Comparison of ENCODE assay signal across 10 cellular contexts in the genomic region with DNA sequence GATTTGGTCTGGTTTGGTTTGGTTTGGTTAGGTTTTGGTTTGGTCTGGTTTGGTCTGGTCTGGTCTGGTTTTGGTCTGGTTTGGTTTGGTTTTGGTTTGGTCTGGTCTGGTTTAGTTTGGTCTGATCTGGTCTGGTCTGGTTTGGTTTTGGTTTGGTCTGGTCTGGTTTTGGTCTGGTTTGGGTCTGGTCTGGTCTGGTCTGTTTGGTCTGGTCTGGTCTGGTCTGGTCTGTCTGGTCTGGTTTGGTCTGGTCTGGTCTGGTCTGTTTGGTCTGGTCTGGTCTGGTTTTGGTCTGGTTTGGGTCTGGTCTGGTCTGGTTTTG. TPM values are rescaled to one million over a fixed set of nuclear protein-coding genes. Genes with fewer than 3 reads are reported as not detected.
DNase-seq lines count a peak whose midpoint lies in the region; ATAC-seq and TF ChIP-seq lines count a peak whose summit lies in the region.
"Not testable (repeated sequence)": the region's sequence is repeated elsewhere in the genome, so short reads cannot be mapped to it uniquely, and the experiment has no call there.
"Had no signal": no experiment of that assay in that cellular context is flagged by ENCODE, and none has a peak within 500 bp of the region (broad histone marks: within the 10 kb centered on the region; RNA-seq: fewer than 3 reads in every experiment).

No MANE protein-coding gene starts in this region.

- H3K4me1 ChIP-seq in GM23338 (ENCODE audit: insufficient read depth); PC-9 (replicated peaks; ENCODE audit: insufficient read depth); ectodermal cell (ENCODE audit: control insufficient read depth, insufficient read depth, low read length); naive thymus-derived CD4-positive, alpha-beta T cell (ENCODE audit: control insufficient read depth in 2 of 2, insufficient read depth in 2 of 2, low read length in 2 of 2): not testable (repeated sequence)

- H3K36me3 ChIP-seq in GM23338 (ENCODE audit: insufficient read depth) = peaks cover 10% of the 10 kb centered on the region
- H3K36me3 ChIP-seq in PC-9 (ENCODE audit: low read depth) = peaks cover 39% of the 10 kb centered on the region
- H3K36me3 ChIP-seq in ectodermal cell (ENCODE audit: control insufficient read depth, insufficient read depth, low read length) = peaks cover 57% of the 10 kb centered on the region
- peaks cover 4 to 75% (median 8%) of the 10 kb centered on the region in 3 experiments for H3K36me3 ChIP-seq in naive thymus-derived CD4-positive, alpha-beta T cell (ENCODE audit: control insufficient read depth in 2 of 3, insufficient read depth in 3 of 3, low read length in 3 of 3)

- DNase-seq in CD14-positive monocyte (ENCODE audit: low spot score); GM23338 (ENCODE audit: low spot score); PC-9; activated CD4-positive, alpha-beta memory T cell treated with anti-CD3 and anti-CD28 coated beads for 36 hours; naive thymus-derived CD4-positive, alpha-beta T cell: not testable (repeated sequence)

- not testable (repeated sequence) for BruUV-seq in PC-9 (replicated peaks; lab: Mats Ljungman, UMichigan)

- H4K20me1 ChIP-seq in GM23338 (replicated peaks; ENCODE audit: insufficient read depth); PC-9 (ENCODE audit: insufficient read depth): not testable (repeated sequence)

- not testable (repeated sequence) for H3K9me2 ChIP-seq in GM23338 (ENCODE audit: insufficient read depth); PC-9 (ENCODE audit: insufficient read depth)

- H3K9me3 Mint-ChIP-seq in CD14-positive monocyte = peaks cover 26 to 36% (median 28%) of the 10 kb centered on the region in 7 donors
- H3K9me3 Mint-ChIP-seq in GM23338; activated CD4-positive, alpha-beta memory T cell treated with anti-CD3 and anti-CD28 coated beads for 36 hours; activated naive CD8-positive, alpha-beta T cell (ENCODE audit: low read depth); naive thymus-derived CD4-positive, alpha-beta T cell; stimulated activated naive CD8-positive, alpha-beta T cell treated with anti-CD3 and anti-CD28 coated beads, Interleukin-15, Interleukin-2, amounts not matched to agents 100 ng/mL and 50 ng/mL, for 24 hours: not testable (repeated sequence)

- not testable (repeated sequence) for H3F3A ChIP-seq in GM23338 (replicated peaks; ENCODE audit: low read depth)
- peaks cover 14% of the 10 kb centered on the region; the same call in 1 of the 2 replicates for H3F3A ChIP-seq in PC-9 (ENCODE audit: insufficient read depth, low read depth)

- H2AFZ ChIP-seq in GM23338, PC-9: not testable (repeated sequence)

- peaks cover 15% of the 10 kb centered on the region for H3K79me2 ChIP-seq in GM23338 (replicated peaks; ENCODE audit: insufficient read depth)
- peaks cover 16% of the 10 kb centered on the region for H3K79me2 ChIP-seq in PC-9 (ENCODE audit: low read depth)

- H3K27me3 Mint-ChIP-seq in CD14-positive monocyte (ENCODE audit: low read depth in 3 of 3); GM23338 (ENCODE audit: insufficient read depth, low read depth, poor library complexity); activated CD4-positive, alpha-beta memory T cell treated with anti-CD3 and anti-CD28 coated beads for 36 hours; activated naive CD8-positive, alpha-beta T cell; naive thymus-derived CD4-positive, alpha-beta T cell; stimulated activated naive CD8-positive, alpha-beta T cell treated with anti-CD3 and anti-CD28 coated beads, Interleukin-15, Interleukin-2, amounts not matched to agents 100 ng/mL and 50 ng/mL, for 24 hours: not testable (repeated sequence)

- H3K27ac Mint-ChIP-seq in CD14-positive monocyte (peak overlapping the region; percentile 8 to 79 (median 52)), GM23338 (peak overlapping the region; percentile 90)
- H3K27ac Mint-ChIP-seq in activated CD4-positive, alpha-beta memory T cell treated with anti-CD3 and anti-CD28 coated beads for 36 hours = peak overlapping the region; percentile 67
- H3K27ac Mint-ChIP-seq in activated naive CD8-positive, alpha-beta T cell = peak overlapping the region; percentile 69
- peak overlapping the region; percentile 54 to 93 (median 89) for H3K27ac Mint-ChIP-seq in naive thymus-derived CD4-positive, alpha-beta T cell
- peak overlapping the region; percentile 74 for H3K27ac Mint-ChIP-seq in stimulated activated naive CD8-positive, alpha-beta T cell treated with anti-CD3 and anti-CD28 coated beads, Interleukin-15, Interleukin-2, amounts not matched to agents 100 ng/mL and 50 ng/mL, for 24 hours

- not testable (repeated sequence) for H3K4me2 ChIP-seq in GM23338, PC-9

- not testable (repeated sequence) for H3K4me3 Mint-ChIP-seq in CD14-positive monocyte; GM23338; activated CD4-positive, alpha-beta memory T cell treated with anti-CD3 and anti-CD28 coated beads for 36 hours; activated naive CD8-positive, alpha-beta T cell; stimulated activated naive CD8-positive, alpha-beta T cell treated with anti-CD3 and anti-CD28 coated beads, Interleukin-15, Interleukin-2, amounts not matched to agents 100 ng/mL and 50 ng/mL, for 24 hours
- H3K4me3 Mint-ChIP-seq in naive thymus-derived CD4-positive, alpha-beta T cell = peak overlapping the region in 2 of 10 donors; percentile 2 to 33

- H3K27ac ChIP-seq in GM23338 (ENCODE audit: low read depth); naive thymus-derived CD4-positive, alpha-beta T cell (ENCODE audit: low read depth, low read length): not testable (repeated sequence)
- H3K27ac ChIP-seq in PC-9 (peak overlapping the region; percentile 61), ectodermal cell (ENCODE audit: insufficient read depth, low read depth, low read length, poor library complexity, severe bottlenecking) (peak overlapping the region; percentile 56)

- not testable (repeated sequence) for H3K9me3 ChIP-seq in PC-9 (ENCODE audit: insufficient read depth, low read depth); ectodermal cell (ENCODE audit: control insufficient read depth, low read length); naive thymus-derived CD4-positive, alpha-beta T cell (ENCODE audit: control insufficient read depth in 2 of 3, low read length in 3 of 3)

- CTCF ChIA-PET in PC-9 (lab: Charles Lee); activated CD4-positive, alpha-beta memory T cell treated with anti-CD3 and anti-CD28 coated beads for 36 hours (lab: Charles Lee); naive thymus-derived CD4-positive, alpha-beta T cell (lab: Charles Lee): not testable (repeated sequence)

- H3K36me3 Mint-ChIP-seq in CD14-positive monocyte = peaks cover 88 to 100% of the 10 kb centered on the region in 2 donors
- H3K36me3 Mint-ChIP-seq in GM23338 (ENCODE audit: low read depth) = peaks cover 69% of the 10 kb centered on the region
- H3K36me3 Mint-ChIP-seq in activated CD4-positive, alpha-beta memory T cell treated with anti-CD3 and anti-CD28 coated beads for 36 hours = peaks cover 38% of the 10 kb centered on the region
- not testable (repeated sequence) for H3K36me3 Mint-ChIP-seq in activated naive CD8-positive, alpha-beta T cell
- peaks cover 4 to 63% (median 28%) of the 10 kb centered on the region in 5 donors for H3K36me3 Mint-ChIP-seq in naive thymus-derived CD4-positive, alpha-beta T cell
- H3K36me3 Mint-ChIP-seq in stimulated activated naive CD8-positive, alpha-beta T cell treated with anti-CD3 and anti-CD28 coated beads, Interleukin-15, Interleukin-2, amounts not matched to agents 100 ng/mL and 50 ng/mL, for 24 hours (ENCODE audit: low read depth) = peaks cover 40% of the 10 kb centered on the region

- not testable (repeated sequence) for H3K4me1 Mint-ChIP-seq in CD14-positive monocyte, GM23338
- H3K4me1 Mint-ChIP-seq in activated CD4-positive, alpha-beta memory T cell treated with anti-CD3 and anti-CD28 coated beads for 36 hours (ENCODE audit: low read depth) = peaks cover 11% of the 10 kb centered on the region
- H3K4me1 Mint-ChIP-seq in activated naive CD8-positive, alpha-beta T cell (ENCODE audit: low read depth) = peaks cover 11% of the 10 kb centered on the region
- H3K4me1 Mint-ChIP-seq in naive thymus-derived CD4-positive, alpha-beta T cell = peaks cover 8 to 19% (median 14%) of the 10 kb centered on the region in 7 donors
- peaks cover 14% of the 10 kb centered on the region for H3K4me1 Mint-ChIP-seq in stimulated activated naive CD8-positive, alpha-beta T cell treated with anti-CD3 and anti-CD28 coated beads, Interleukin-15, Interleukin-2, amounts not matched to agents 100 ng/mL and 50 ng/mL, for 24 hours (ENCODE audit: low read depth)

- not testable (repeated sequence) for ATAC-seq in GM23338; naive thymus-derived CD4-positive, alpha-beta T cell

- POLR2A ChIA-PET in PC-9 (lab: Charles Lee; ENCODE audit: unreplicated experiment); activated CD4-positive, alpha-beta memory T cell treated with anti-CD3 and anti-CD28 coated beads for 36 hours (lab: Charles Lee); naive thymus-derived CD4-positive, alpha-beta T cell (lab: Charles Lee): not testable (repeated sequence)

- not testable (repeated sequence) for H3K4me3 ChIP-seq in GM23338; PC-9; ectodermal cell (ENCODE audit: insufficient read depth, low read depth, low read length); naive thymus-derived CD4-positive, alpha-beta T cell (ENCODE audit: low read length)

- TF ChIP-seq CTCF in CD14-positive monocyte (IDR thresholded peaks at IDR 0.05); GM23338 (conservative IDR thresholded peaks at IDR 0.05; ENCODE audit: low read depth in 2 of 2); PC-9 (conservative IDR thresholded peaks at IDR 0.05): not testable (repeated sequence)

- H3K27me3 ChIP-seq in GM23338 (ENCODE audit: insufficient read depth); PC-9 (ENCODE audit: insufficient read depth, low read depth); ectodermal cell (ENCODE audit: control insufficient read depth, insufficient read depth, low read length, poor library complexity, severe bottlenecking); naive thymus-derived CD4-positive, alpha-beta T cell (ENCODE audit: control insufficient read depth in 2 of 2, insufficient read depth in 2 of 2, low read length in 2 of 2): not testable (repeated sequence)

- intact Hi-C loops in CD14-positive monocyte (cut with micrococcal nuclease); PC-9 (cut with micrococcal nuclease; ENCODE audit: unreplicated experiment); activated CD4-positive, alpha-beta memory T cell treated with anti-CD3 and anti-CD28 coated beads for 36 hours (cut with micrococcal nuclease); naive thymus-derived CD4-positive, alpha-beta T cell (cut with micrococcal nuclease): not testable (repeated sequence)

RNA-seq across cellular contexts. Expression of gene F2RL3, which starts 13.9 kb away (rescaled TPM):
- polyA plus RNA-seq in CD14-positive monocyte = not detected
- not detected in 2 replicates for total RNA-seq in GM23338 (2014; rRNA removed; shearing (Covaris generic))
- 0.14 TPM in 1 of 2 replicates, not detected in the other for polyA plus RNA-seq in GM23338 (2016; fragmentation: Nextera tagmentation; extraction: Ambion mirVana)
- total RNA-seq in PC-9 (2021) = not detected in 2 replicates
- not detected for total RNA-seq in activated CD4-positive, alpha-beta memory T cell treated with anti-CD3 and anti-CD28 coated beads for 36 hours
- not detected for polyA plus RNA-seq in ectodermal cell (2013, experiment 1 of 4)
- not detected for polyA plus RNA-seq in ectodermal cell (2013, experiment 2 of 4)
- not detected for polyA plus RNA-seq in ectodermal cell (2013, experiment 3 of 4)
- polyA plus RNA-seq in ectodermal cell (2013, experiment 4 of 4) = not detected
- under 1 TPM in 2 of 5 experiments, not detected in 3; 0.16 to 0.19 TPM for total RNA-seq in naive thymus-derived CD4-positive, alpha-beta T cell
- not detected for polyA plus RNA-seq in naive thymus-derived CD4-positive, alpha-beta T cell
- total RNA-seq: HT1080 had no signal
- polyA plus RNA-seq: A549 had no signal

RNA-seq across cellular contexts. Expression of gene SIN3B, which starts 45.7 kb away (rescaled TPM):
- polyA plus RNA-seq in CD14-positive monocyte (10 to 100 TPM in 1 of 2 donors, 1 to 10 TPM in 1; 7.2 to 10.2 TPM), GM23338 (2016; fragmentation: Nextera tagmentation; extraction: Ambion mirVana) (36.0 and 37.6 TPM in 2 replicates)
- 68.6 and 80.0 TPM in 2 replicates for total RNA-seq in GM23338 (2014; rRNA removed; shearing (Covaris generic))
- 72.6 and 83.8 TPM in 2 replicates for total RNA-seq in PC-9 (2021)
- total RNA-seq in activated CD4-positive, alpha-beta memory T cell treated with anti-CD3 and anti-CD28 coated beads for 36 hours = 10 to 100 TPM; 21.9 to 23.4 TPM
- 54.9 TPM for polyA plus RNA-seq in ectodermal cell (2013, experiment 1 of 4)
- 65.9 TPM for polyA plus RNA-seq in ectodermal cell (2013, experiment 2 of 4)
- 52.6 TPM for polyA plus RNA-seq in ectodermal cell (2013, experiment 3 of 4)
- polyA plus RNA-seq in ectodermal cell (2013, experiment 4 of 4) = 55.9 TPM
- 100 to 1,000 TPM in 3 of 5 experiments, 10 to 100 TPM in 2; 42.7 to 105 (median 102) TPM for total RNA-seq in naive thymus-derived CD4-positive, alpha-beta T cell
- 1 to 10 TPM; 4.0 to 9.0 TPM for polyA plus RNA-seq in naive thymus-derived CD4-positive, alpha-beta T cell
